1 cellular context compared by ENCODE assay signal in the genomic region with DNA sequence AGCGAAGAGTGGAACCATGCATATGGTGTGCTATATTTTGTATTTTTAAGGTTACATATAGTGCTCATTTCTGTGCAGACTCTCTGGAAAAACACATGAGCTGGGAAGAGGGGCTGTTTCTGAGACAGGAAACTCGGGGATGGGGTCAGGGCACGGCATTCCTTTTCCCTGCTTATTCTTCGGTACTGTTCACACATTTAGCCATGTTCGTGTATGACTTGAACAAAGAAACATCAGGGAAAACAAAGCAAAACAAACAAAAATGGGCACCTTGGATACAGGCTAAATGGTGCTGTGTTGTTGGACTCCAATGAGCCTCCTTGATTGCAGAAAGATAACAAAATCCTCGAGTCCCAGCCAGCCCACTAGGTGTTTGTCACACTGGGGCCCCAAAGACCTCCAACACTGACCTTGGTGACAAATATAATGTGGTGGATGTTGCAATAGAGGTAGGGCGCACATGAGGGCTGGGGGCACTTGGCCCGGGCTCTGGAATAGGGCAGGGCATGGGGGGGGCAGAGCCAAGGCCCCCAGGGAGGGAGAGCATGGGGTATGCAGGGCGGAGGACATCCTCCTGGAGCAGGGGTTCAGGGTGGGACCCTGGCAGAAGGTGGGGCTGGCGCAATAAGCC.
TF ChIP-seq lines count a peak whose summit lies in the region.

No MANE protein-coding gene starts in this region.

TF ChIP-seq in HepG2, 621 proteins besides CTCF, POLR2A, EP300 and RAD21 (continued from another document and continues in another):
- TF ChIP-seq KIAA2018 (CRISPR knock-in tag; IDR thresholded peaks at IDR 0.05; ENCODE audit: borderline replicate concordance) (no peak), SKI (IDR thresholded peaks at IDR 0.05; ENCODE audit: partially characterized antibody) (peak; percentile 84), ZFX (CRISPR knock-in tag; IDR thresholded peaks at IDR 0.05; ENCODE audit: low read depth) (peak; percentile 25; the same call in 1 of the 2 replicates), TCF12 (IDR thresholded peaks at IDR 0.05) (no peak), TCF12 (CRISPR knock-in tag; IDR thresholded peaks at IDR 0.05) (no peak), ZNF274 (CRISPR knock-in tag; IDR thresholded peaks at IDR 0.05) (no peak), ARID2 (CRISPR knock-in tag; IDR thresholded peaks at IDR 0.05; ENCODE audit: borderline replicate concordance) (0 out of 2 replicates have a peak, but pooled peaks have one; percentile 40), ELF1 (CRISPR knock-in tag; IDR thresholded peaks at IDR 0.05) (no peak), KAT2B (IDR thresholded peaks at IDR 0.05; ENCODE audit: borderline replicate concordance, low read depth, low read length) (no peak), HOMEZ (CRISPR knock-in tag; IDR thresholded peaks at IDR 0.05; ENCODE audit: low read depth) (no peak), ZNF24 (IDR thresholded peaks at IDR 0.05) (no peak), DMAP1 (CRISPR knock-in tag; IDR thresholded peaks at IDR 0.05) (no peak), LCORL (IDR thresholded peaks at IDR 0.05) (no peak), LCORL (CRISPR knock-in tag; IDR thresholded peaks at IDR 0.05) (peak; percentile 71), ZNF10 (CRISPR knock-in tag; IDR thresholded peaks at IDR 0.05; ENCODE audit: borderline replicate concordance, low read depth) (no peak), ZNF101 (CRISPR knock-in tag; IDR thresholded peaks at IDR 0.05; ENCODE audit: borderline replicate concordance, low read depth) (no peak), GATAD1 (CRISPR knock-in tag; IDR thresholded peaks at IDR 0.05) (peak; percentile 49; the same call in 1 of the 2 replicates), ZNF451 (CRISPR knock-in tag; IDR thresholded peaks at IDR 0.05) (no peak), ZNF496 (CRISPR knock-in tag; IDR thresholded peaks at IDR 0.05; ENCODE audit: insufficient replicate concordance) (no peak), TIGD3 (CRISPR knock-in tag; IDR thresholded peaks at IDR 0.05; ENCODE audit: borderline replicate concordance) (no peak), ZNF839 (CRISPR knock-in tag; IDR thresholded peaks at IDR 0.05; ENCODE audit: borderline replicate concordance) (no peak), ZNF441 (CRISPR knock-in tag; IDR thresholded peaks at IDR 0.05; ENCODE audit: borderline replicate concordance) (no peak)
- TF ChIP-seq, protein P1, sequence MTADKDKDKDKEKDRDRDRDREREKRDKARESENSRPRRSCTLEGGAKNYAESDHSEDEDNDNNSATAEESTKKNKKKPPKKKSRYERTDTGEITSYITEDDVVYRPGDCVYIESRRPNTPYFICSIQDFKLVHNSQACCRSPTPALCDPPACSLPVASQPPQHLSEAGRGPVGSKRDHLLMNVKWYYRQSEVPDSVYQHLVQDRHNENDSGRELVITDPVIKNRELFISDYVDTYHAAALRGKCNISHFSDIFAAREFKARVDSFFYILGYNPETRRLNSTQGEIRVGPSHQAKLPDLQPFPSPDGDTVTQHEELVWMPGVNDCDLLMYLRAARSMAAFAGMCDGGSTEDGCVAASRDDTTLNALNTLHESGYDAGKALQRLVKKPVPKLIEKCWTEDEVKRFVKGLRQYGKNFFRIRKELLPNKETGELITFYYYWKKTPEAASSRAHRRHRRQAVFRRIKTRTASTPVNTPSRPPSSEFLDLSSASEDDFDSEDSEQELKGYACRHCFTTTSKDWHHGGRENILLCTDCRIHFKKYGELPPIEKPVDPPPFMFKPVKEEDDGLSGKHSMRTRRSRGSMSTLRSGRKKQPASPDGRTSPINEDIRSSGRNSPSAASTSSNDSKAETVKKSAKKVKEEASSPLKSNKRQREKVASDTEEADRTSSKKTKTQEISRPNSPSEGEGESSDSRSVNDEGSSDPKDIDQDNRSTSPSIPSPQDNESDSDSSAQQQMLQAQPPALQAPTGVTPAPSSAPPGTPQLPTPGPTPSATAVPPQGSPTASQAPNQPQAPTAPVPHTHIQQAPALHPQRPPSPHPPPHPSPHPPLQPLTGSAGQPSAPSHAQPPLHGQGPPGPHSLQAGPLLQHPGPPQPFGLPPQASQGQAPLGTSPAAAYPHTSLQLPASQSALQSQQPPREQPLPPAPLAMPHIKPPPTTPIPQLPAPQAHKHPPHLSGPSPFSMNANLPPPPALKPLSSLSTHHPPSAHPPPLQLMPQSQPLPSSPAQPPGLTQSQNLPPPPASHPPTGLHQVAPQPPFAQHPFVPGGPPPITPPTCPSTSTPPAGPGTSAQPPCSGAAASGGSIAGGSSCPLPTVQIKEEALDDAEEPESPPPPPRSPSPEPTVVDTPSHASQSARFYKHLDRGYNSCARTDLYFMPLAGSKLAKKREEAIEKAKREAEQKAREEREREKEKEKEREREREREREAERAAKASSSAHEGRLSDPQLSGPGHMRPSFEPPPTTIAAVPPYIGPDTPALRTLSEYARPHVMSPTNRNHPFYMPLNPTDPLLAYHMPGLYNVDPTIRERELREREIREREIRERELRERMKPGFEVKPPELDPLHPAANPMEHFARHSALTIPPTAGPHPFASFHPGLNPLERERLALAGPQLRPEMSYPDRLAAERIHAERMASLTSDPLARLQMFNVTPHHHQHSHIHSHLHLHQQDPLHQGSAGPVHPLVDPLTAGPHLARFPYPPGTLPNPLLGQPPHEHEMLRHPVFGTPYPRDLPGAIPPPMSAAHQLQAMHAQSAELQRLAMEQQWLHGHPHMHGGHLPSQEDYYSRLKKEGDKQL (CRISPR knock-in tag; IDR thresholded peaks at IDR 0.05; ENCODE audit: low read depth) = peak; percentile 62
- TF ChIP-seq, protein P2, sequence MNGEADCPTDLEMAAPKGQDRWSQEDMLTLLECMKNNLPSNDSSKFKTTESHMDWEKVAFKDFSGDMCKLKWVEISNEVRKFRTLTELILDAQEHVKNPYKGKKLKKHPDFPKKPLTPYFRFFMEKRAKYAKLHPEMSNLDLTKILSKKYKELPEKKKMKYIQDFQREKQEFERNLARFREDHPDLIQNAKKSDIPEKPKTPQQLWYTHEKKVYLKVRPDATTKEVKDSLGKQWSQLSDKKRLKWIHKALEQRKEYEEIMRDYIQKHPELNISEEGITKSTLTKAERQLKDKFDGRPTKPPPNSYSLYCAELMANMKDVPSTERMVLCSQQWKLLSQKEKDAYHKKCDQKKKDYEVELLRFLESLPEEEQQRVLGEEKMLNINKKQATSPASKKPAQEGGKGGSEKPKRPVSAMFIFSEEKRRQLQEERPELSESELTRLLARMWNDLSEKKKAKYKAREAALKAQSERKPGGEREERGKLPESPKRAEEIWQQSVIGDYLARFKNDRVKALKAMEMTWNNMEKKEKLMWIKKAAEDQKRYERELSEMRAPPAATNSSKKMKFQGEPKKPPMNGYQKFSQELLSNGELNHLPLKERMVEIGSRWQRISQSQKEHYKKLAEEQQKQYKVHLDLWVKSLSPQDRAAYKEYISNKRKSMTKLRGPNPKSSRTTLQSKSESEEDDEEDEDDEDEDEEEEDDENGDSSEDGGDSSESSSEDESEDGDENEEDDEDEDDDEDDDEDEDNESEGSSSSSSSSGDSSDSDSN (CRISPR knock-in tag; IDR thresholded peaks at IDR 0.05) = no peak
- TF ChIP-seq, protein P3, sequence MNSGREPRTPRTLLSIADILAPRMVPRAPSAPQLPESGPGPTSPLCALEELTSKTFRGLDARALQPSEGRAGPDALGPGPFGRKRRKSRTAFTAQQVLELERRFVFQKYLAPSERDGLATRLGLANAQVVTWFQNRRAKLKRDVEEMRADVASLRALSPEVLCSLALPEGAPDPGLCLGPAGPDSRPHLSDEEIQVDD (CRISPR knock-in tag; IDR thresholded peaks at IDR 0.05; ENCODE audit: borderline replicate concordance) = no peak
- TF ChIP-seq, protein P4, sequence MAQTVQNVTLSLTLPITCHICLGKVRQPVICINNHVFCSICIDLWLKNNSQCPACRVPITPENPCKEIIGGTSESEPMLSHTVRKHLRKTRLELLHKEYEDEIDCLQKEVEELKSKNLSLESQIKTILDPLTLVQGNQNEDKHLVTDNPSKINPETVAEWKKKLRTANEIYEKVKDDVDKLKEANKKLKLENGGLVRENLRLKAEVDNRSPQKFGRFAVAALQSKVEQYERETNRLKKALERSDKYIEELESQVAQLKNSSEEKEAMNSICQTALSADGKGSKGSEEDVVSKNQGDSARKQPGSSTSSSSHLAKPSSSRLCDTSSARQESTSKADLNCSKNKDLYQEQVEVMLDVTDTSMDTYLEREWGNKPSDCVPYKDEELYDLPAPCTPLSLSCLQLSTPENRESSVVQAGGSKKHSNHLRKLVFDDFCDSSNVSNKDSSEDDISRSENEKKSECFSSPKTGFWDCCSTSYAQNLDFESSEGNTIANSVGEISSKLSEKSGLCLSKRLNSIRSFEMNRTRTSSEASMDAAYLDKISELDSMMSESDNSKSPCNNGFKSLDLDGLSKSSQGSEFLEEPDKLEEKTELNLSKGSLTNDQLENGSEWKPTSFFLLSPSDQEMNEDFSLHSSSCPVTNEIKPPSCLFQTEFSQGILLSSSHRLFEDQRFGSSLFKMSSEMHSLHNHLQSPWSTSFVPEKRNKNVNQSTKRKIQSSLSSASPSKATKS (CRISPR knock-in tag; IDR thresholded peaks at IDR 0.05) = no peak
- TF ChIP-seq, protein P5, sequence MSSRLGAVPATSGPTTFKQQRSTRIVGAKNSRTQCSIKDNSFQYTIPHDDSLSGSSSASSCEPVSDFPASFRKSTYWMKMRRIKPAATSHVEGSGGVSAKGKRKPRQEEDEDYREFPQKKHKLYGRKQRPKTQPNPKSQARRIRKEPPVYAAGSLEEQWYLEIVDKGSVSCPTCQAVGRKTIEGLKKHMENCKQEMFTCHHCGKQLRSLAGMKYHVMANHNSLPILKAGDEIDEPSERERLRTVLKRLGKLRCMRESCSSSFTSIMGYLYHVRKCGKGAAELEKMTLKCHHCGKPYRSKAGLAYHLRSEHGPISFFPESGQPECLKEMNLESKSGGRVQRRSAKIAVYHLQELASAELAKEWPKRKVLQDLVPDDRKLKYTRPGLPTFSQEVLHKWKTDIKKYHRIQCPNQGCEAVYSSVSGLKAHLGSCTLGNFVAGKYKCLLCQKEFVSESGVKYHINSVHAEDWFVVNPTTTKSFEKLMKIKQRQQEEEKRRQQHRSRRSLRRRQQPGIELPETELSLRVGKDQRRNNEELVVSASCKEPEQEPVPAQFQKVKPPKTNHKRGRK (CRISPR knock-in tag; IDR thresholded peaks at IDR 0.05) = no peak
